8 cellular contexts compared by ENCODE assay signal in the genomic region with DNA sequence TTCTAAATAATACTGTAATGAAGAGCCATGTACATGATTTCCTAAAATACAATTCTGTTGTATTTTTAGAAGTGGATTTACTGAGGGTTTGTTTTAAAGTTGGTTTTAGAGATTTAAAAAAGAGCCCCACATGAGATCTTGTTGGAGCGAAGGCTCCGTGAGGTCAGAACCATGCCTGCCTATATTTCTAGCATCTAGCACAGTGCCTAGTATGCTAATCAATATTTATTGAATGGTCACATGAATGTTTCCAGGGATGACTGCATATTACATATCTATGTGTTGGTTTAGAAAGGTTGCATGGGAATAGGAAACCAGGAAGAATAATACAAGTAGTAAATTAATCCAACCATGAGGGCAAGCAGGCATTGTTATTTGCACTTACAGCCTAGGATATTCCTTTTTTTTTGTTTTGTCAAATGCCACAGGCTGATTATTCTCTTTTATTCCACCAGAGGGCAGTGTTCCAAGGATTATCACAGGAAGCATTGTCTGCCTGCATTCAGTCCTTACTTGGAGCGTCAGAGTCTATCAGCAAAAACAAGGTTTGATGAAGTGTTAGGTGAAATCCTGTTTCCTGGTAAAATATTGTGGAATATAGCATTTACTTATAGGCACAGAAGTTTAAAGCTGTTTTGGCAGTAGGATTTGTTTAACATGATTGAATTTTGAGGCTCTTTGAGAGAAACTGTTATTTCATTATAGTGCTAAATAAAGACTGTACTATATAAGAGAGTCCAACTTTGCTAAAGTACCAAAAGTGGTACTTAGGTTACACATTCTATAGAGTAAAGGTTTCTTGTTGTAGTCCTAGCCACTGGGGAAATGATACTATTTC. TPM values are rescaled to one million over a fixed set of nuclear protein-coding genes. Genes with fewer than 3 reads are reported as not detected.
DNase-seq lines count a peak whose midpoint lies in the region; ATAC-seq, FAIRE-seq and TF ChIP-seq lines count a peak whose summit lies in the region.

No MANE protein-coding gene starts in this region.

- H3K4me2 ChIP-seq in endothelial cell of umbilical vein (ENCODE audit: insufficient read depth, low read length): peak overlapping the region; percentile 43

- no peaks in the 10 kb centered on the region for H3K79me2 ChIP-seq in endothelial cell of umbilical vein (ENCODE audit: control insufficient read depth, insufficient read depth, low read length)

- H3K4me3 ChIP-seq in BJ (ENCODE audit: low read depth, low read length): no peak overlapping the region
- no peak overlapping the region for H3K4me3 ChIP-seq in GM12875 (ENCODE audit: low read depth, low read length)
- no peak overlapping the region for H3K4me3 ChIP-seq in endothelial cell of umbilical vein (replicated peaks in 1 of 3; ENCODE audit: insufficient read depth in 1 of 3, low read depth in 1 of 3, low read length in 3 of 3)

- no peaks in the 10 kb centered on the region for H4K20me1 ChIP-seq in endothelial cell of umbilical vein (replicated peaks; ENCODE audit: control insufficient read depth, extremely low read depth, insufficient read depth, low read length)

- H3K27me3 ChIP-seq in BJ (ENCODE audit: control insufficient read depth, insufficient read depth, low read length) (no peaks in the 10 kb centered on the region), endothelial cell of umbilical vein (ENCODE audit: control insufficient read depth in 2 of 2, insufficient read depth in 2 of 2, low read length in 2 of 2) (no peaks in the 10 kb centered on the region)

- H3K4me1 Mint-ChIP-seq in T-cell: peaks cover 8 to 13% (median 8%) of the 10 kb centered on the region in 3 donors

- CTCF ChIA-PET in BJ (lab: Yijun Ruan, JAX): interaction anchor here (1.0 to 1.3 kb wide), 5 partner anchors 10 to 48 kb away, joined by 3 to 5 read pairs (median 4); no protein-coding TSS in a partner anchor
- CTCF ChIA-PET in T-cell (lab: Charles Lee): interaction anchor here (0.6 to 1.5 kb wide), 4 partner anchors 13 to 810 kb away, joined by 3 to 11 read pairs (median 4); no protein-coding TSS in a partner anchor
- CTCF ChIA-PET in endothelial cell of umbilical vein (lab: Charles Lee): interaction anchor here (0.6 to 1.3 kb wide), 4 partner anchors 15 to 140 kb away, joined by 3 to 8 read pairs (median 3); no protein-coding TSS in a partner anchor

- peak overlapping the region; percentile 61 for H3K9ac ChIP-seq in endothelial cell of umbilical vein (replicated peaks; ENCODE audit: extremely low read depth, insufficient read depth, low read length)

- BruUV-seq in endothelial cell of umbilical vein (replicated peaks; lab: Mats Ljungman, UMichigan): TSS peak; percentile 63

- dilution Hi-C loops in endothelial cell of umbilical vein (cut with MboI; ENCODE audit: extremely low pct_ligation_motif_present, low sequenced_read_pairs): no loop called here

- no peak for TF ChIP-seq POLR2A in endothelial cell of umbilical vein (IDR thresholded peaks at IDR 0.05; ENCODE audit: low read depth, low read length)

- no peaks in the 10 kb centered on the region for H3K9me3 ChIP-seq in endothelial cell of umbilical vein (replicated peaks; ENCODE audit: control insufficient read depth, insufficient read depth, low read length)

- H3K36me3 Mint-ChIP-seq in T-cell: peaks cover 35% of the 10 kb centered on the region

- peak; percentile 71 to 81 (median 78) for ATAC-seq in T-cell (replicated peaks in 1 of 4)
- ATAC-seq in HG02678 (IDR thresholded peaks at IDR 0.05; ENCODE audit: unreplicated experiment): no peak
- no peak for ATAC-seq in HG03457 (IDR thresholded peaks at IDR 0.05; ENCODE audit: unreplicated experiment)

- H2AFZ ChIP-seq in endothelial cell of umbilical vein (ENCODE audit: low read depth, low read length): no peak overlapping the region

- H3K27ac ChIP-seq in endothelial cell of umbilical vein (ENCODE audit: insufficient read depth, low read depth, low read length): peak overlapping the region; percentile 46

- H3K27me3 Mint-ChIP-seq in T-cell: no peaks in the 10 kb centered on the region

- no peaks in the 10 kb centered on the region for H3K9me1 ChIP-seq in endothelial cell of umbilical vein (replicated peaks; ENCODE audit: control insufficient read depth, extremely low read depth, insufficient read depth, low read length)

- FAIRE-seq in endothelial cell of umbilical vein (lab: Jason Lieb, UNC): peak; percentile 85

- peak; percentile 35 for DNase-seq in BJ (ENCODE audit: low read depth)
- peak; percentile 64 for DNase-seq in NCI-H146 treated with DMSO at 0.1 percent for 48 hours (lab: John Stamatoyannopoulos, UW; ENCODE audit: unreplicated experiment)
- peak in 12 of 34 experiments; percentile 4 to 40 (median 14) for DNase-seq in T-cell
- DNase-seq in endothelial cell of umbilical vein (ENCODE audit: low read depth, low spot score): peak; percentile 83
- peak; percentile 32 for DNase-seq in middle frontal gyrus (ENCODE audit: extremely low spot score, low spot score)

- no peak overlapping the region for H3K4me3 Mint-ChIP-seq in T-cell

- peak overlapping the region; percentile 41 to 81 for H3K27ac Mint-ChIP-seq in T-cell

- POLR2A ChIA-PET in BJ (lab: Charles Lee): no interaction called here
- POLR2A ChIA-PET in T-cell (lab: Charles Lee): interaction anchor here (0.8 to 1.1 kb wide), 2 partner anchors 26 to 206 kb away, joined by 3 to 4 read pairs; no protein-coding TSS in a partner anchor
- POLR2A ChIA-PET in endothelial cell of umbilical vein (lab: Charles Lee): interaction anchor here (0.7 kb wide), 2 partner anchors 59 to 114 kb away, joined by 4 to 5 read pairs; no protein-coding TSS in a partner anchor

- H3K36me3 ChIP-seq in BJ (ENCODE audit: control insufficient read depth, insufficient read depth, low read length) (peaks cover 18% of the 10 kb centered on the region), endothelial cell of umbilical vein (ENCODE audit: control insufficient read depth in 2 of 2, extremely low read depth in 1 of 2, insufficient read depth in 2 of 2, low read length in 2 of 2) (peaks cover 10 to 14% of the 10 kb centered on the region in 2 experiments)

- peaks cover 14% of the 10 kb centered on the region for H3K4me1 ChIP-seq in endothelial cell of umbilical vein (ENCODE audit: control insufficient read depth, extremely low read depth, insufficient read depth, low read length)

- intact Hi-C loops in endothelial cell of umbilical vein (cut with micrococcal nuclease): loop anchor here (1.0 to 2.0 kb wide), 2 partner anchors 140 to 615 kb away; no protein-coding TSS in a partner anchor

- TF ChIP-seq CTCF in BJ (IDR thresholded peaks at IDR 0.05; ENCODE audit: insufficient read depth, low read depth, low read length): peak; percentile 76
- peak; percentile 65; the same call in 1 of the 2 replicates for TF ChIP-seq CTCF in GM12875 (IDR thresholded peaks at IDR 0.05; ENCODE audit: borderline replicate concordance, insufficient read depth, low read depth, low read length)
- peak; percentile 58 to 67 for TF ChIP-seq CTCF in endothelial cell of umbilical vein (IDR thresholded peaks at IDR 0.05; ENCODE audit: extremely low read depth in 1 of 2, insufficient read depth in 1 of 2, low read depth in 1 of 2, low read length in 2 of 2)

- no peaks in the 10 kb centered on the region for H3K9me3 Mint-ChIP-seq in T-cell

TF ChIP-seq in endothelial cell of umbilical vein, 7 proteins besides CTCF, POLR2A, EP300 and RAD21:
- TF ChIP-seq GATA2 (IDR thresholded peaks at IDR 0.05; ENCODE audit: insufficient read depth, insufficient read length, low read depth, low read length) (no peak), JUN (IDR thresholded peaks at IDR 0.05; ENCODE audit: borderline replicate concordance, insufficient read depth, insufficient read length, low read depth) (no peak), FOS (IDR thresholded peaks at IDR 0.05; ENCODE audit: borderline replicate concordance, insufficient read depth, low read length) (no peak), MAX (IDR thresholded peaks at IDR 0.05; ENCODE audit: insufficient read depth, insufficient read length) (no peak), POLR2AphosphoS5 (IDR thresholded peaks at IDR 0.05; ENCODE audit: insufficient read depth, low read depth, low read length) (no peak), EZH2 (IDR thresholded peaks at IDR 0.05; ENCODE audit: borderline replicate concordance, low read depth, low read length, severe bottlenecking) (no peak), MYC (IDR thresholded peaks at IDR 0.05; ENCODE audit: low read depth, low read length) (no peak)

RNA-seq across cellular contexts. Expression of gene COG3, which starts 46.8 kb away (rescaled TPM):
- polyA plus RNA-seq in BJ (2011; rRNA removed) (13.9 and 23.2 TPM in 2 replicates), endothelial cell of umbilical vein (17.4 and 18.9 TPM in 2 replicates)
- polyA minus RNA-seq in BJ (2011; rRNA and poly(A)+ RNA removed): 12.8 and 15.3 TPM in 2 replicates
- total RNA-seq in T-cell (10 to 100 TPM; 40.0 to 47.0 (median 42.3) TPM), endothelial cell of umbilical vein (27.0 and 28.7 TPM in 2 replicates)
- polyA plus RNA-seq in endothelial cell of umbilical vein (2011; cell fraction: cytosol; rRNA removed): 20.0 and 21.9 TPM in 2 replicates
- 64.1 and 70.9 TPM in 2 replicates for polyA plus RNA-seq in endothelial cell of umbilical vein (2011; cell fraction: nucleus; rRNA removed)
- 16.7 and 21.1 TPM in 2 replicates for polyA plus RNA-seq in endothelial cell of umbilical vein (2012)
- 29.5 and 32.7 TPM in 2 replicates for polyA minus RNA-seq in endothelial cell of umbilical vein
- polyA minus RNA-seq in endothelial cell of umbilical vein (2011; cell fraction: cytosol; rRNA and poly(A)+ RNA removed): 4.8 TPM
- polyA minus RNA-seq in endothelial cell of umbilical vein (2011; cell fraction: nucleus; rRNA and poly(A)+ RNA removed): 91.8 and 101 TPM in 2 replicates

Comparison
In these comparisons a context has a peak if more than half of its experiments do, and no peak if none do; other contexts are left out.
1. ATAC-seq: peak in T-cell (4 of 4); none in HG02678 (single experiment) and HG03457 (single experiment).
2. Peak in every context shown above with its lines, with median percentiles within 50 percentile points of each other: CTCF ChIP-seq.